13 cellular contexts compared by ENCODE assay signal in the genomic region with DNA sequence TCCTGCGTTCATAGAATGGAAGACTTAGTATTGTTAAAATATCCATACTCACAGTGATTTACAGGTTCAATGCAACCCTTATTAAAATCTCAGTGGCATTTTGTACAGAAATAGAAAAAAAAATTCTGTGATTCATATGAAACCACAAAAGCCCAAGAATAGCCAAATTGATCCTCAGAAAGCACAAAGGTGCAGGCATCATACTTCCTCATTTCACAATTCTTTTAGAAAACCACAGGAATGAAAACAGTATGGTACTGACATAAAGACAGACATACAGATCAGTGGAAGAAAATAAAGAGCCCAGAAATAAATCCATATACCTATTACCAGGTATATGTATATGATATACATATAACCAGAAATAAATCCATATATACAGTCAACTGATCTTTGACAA.
DNase-seq lines count a peak whose midpoint lies in the region; ATAC-seq and TF ChIP-seq lines count a peak whose summit lies in the region.
"Had no signal": no experiment of that assay in that cellular context is flagged by ENCODE, and none has a peak within 500 bp of the region (broad histone marks: within the 10 kb centered on the region; RNA-seq: fewer than 3 reads in every experiment).

No MANE protein-coding gene starts in this region.

- CTCF ChIA-PET in IMR-90 (lab: Yijun Ruan, JAX) (no interaction called here), A673 (lab: Charles Lee) (no interaction called here)

- H3K36me3 ChIP-seq in IMR-90 (ENCODE audit: control insufficient read depth, insufficient read depth, low read length) (no peaks in the 10 kb centered on the region), smooth muscle cell (ENCODE audit: low read depth) (no peaks in the 10 kb centered on the region), A673 (ENCODE audit: insufficient read depth, low read length, poor library complexity, severe bottlenecking) (no peaks in the 10 kb centered on the region)
- H3K36me3 ChIP-seq: neutrophil had no signal

- H4K20me1 ChIP-seq in IMR-90 (ENCODE audit: insufficient read depth, low read length), result peaks cover 3% of the 10 kb centered on the region; the same call in 1 of the 2 replicates
- no peaks in the 10 kb centered on the region for H4K20me1 ChIP-seq in smooth muscle cell (ENCODE audit: low read depth)

- H3K4me3 ChIP-seq in IMR-90 (ENCODE audit: insufficient read depth, low read depth, low read length) (no peak overlapping the region), fibroblast of mammary gland (ENCODE audit: control insufficient read depth, low read depth, low read length) (no peak overlapping the region), smooth muscle cell (no peak overlapping the region), A673 (ENCODE audit: low read depth, low read length, poor library complexity, severe bottlenecking) (no peak overlapping the region)

- H3K18ac ChIP-seq in IMR-90 (ENCODE audit: low read depth, low read length), result no peak overlapping the region

- H3K27ac ChIP-seq in IMR-90 (ENCODE audit: insufficient read depth, low read length) (no peak overlapping the region), smooth muscle cell (ENCODE audit: low read depth) (no peak overlapping the region), A673 (ENCODE audit: low read depth, low read length, poor library complexity, severe bottlenecking) (no peak overlapping the region)
- H3K27ac ChIP-seq: neutrophil had no signal

- H3K79me2 ChIP-seq in smooth muscle cell (ENCODE audit: low read depth), result no peaks in the 10 kb centered on the region

- POLR2A ChIA-PET in IMR-90 (lab: Charles Lee; ENCODE audit: unreplicated experiment), result no interaction called here
- POLR2A ChIA-PET in A673 (lab: Charles Lee; ENCODE audit: low non-redundant PET), result no interaction called here

- H3K4me2 ChIP-seq in IMR-90 (ENCODE audit: low read depth, low read length) (no peak overlapping the region), smooth muscle cell (no peak overlapping the region)

- H3K9me3 ChIP-seq in IMR-90 (ENCODE audit: control insufficient read depth, insufficient read depth, low read length), result no peaks in the 10 kb centered on the region
- H3K9me3 ChIP-seq in smooth muscle cell (replicated peaks; ENCODE audit: low read depth), result no peaks in the 10 kb centered on the region
- no peaks in the 10 kb centered on the region for H3K9me3 ChIP-seq in A673 (ENCODE audit: low read depth, low read length, poor library complexity, severe bottlenecking)
- H3K9me3 ChIP-seq: neutrophil had no signal

- no peak overlapping the region for H4K91ac ChIP-seq in IMR-90 (ENCODE audit: insufficient read depth, low read depth, low read length)

- H4K5ac ChIP-seq in IMR-90 (ENCODE audit: low read depth, low read length), result no peak overlapping the region

- no peaks in the 10 kb centered on the region for H3K79me1 ChIP-seq in IMR-90 (ENCODE audit: low read depth in 1 of 2, low read length in 2 of 2)

- no peaks in the 10 kb centered on the region for H3K4me1 ChIP-seq in IMR-90 (ENCODE audit: control insufficient read depth, insufficient read depth, low read length)
- no peaks in the 10 kb centered on the region for H3K4me1 ChIP-seq in smooth muscle cell (ENCODE audit: low read depth)
- H3K4me1 ChIP-seq in A673 (ENCODE audit: insufficient read depth, low read length, poor library complexity, severe bottlenecking), result no peaks in the 10 kb centered on the region

- WGBS in IMR-90 (ENCODE audit: extremely low coverage in 2 of 2, insufficient read length in 1 of 2), 2 experiments, result no CpG with 5 or more reads among the region's 1 CpG
- 90% methylated on average over 1 of the region's 1 CpG for WGBS in smooth muscle cell (ENCODE audit: low lambda C conversion rate)

- ATAC-seq in IMR-90 (ENCODE audit: low read depth) (no peak), GM21786 (IDR thresholded peaks at IDR 0.05; ENCODE audit: unreplicated experiment) (no peak), HG03159 (IDR thresholded peaks at IDR 0.05; ENCODE audit: unreplicated experiment) (no peak)

- H2BK20ac ChIP-seq in IMR-90 (ENCODE audit: low read depth, low read length), result no peak overlapping the region

- no peak overlapping the region for H3K56ac ChIP-seq in IMR-90 (ENCODE audit: extremely low read depth, insufficient read depth, low read length)

- dilution Hi-C loops in IMR-90 (cut with HindIII; ENCODE audit: low sequenced_read_pairs, unreplicated experiment), result no loop called here

- no peak overlapping the region for H2BK120ac ChIP-seq in IMR-90 (ENCODE audit: low read depth, low read length)

- no peak for TF ChIP-seq RAD21 in IMR-90 (IDR thresholded peaks at IDR 0.05; ENCODE audit: low read length)

- no peak overlapping the region for H3K4ac ChIP-seq in IMR-90 (ENCODE audit: low read depth, low read length)

- no peak overlapping the region for H3K9ac ChIP-seq in IMR-90 (ENCODE audit: low read depth, low read length)
- no peak overlapping the region for H3K9ac ChIP-seq in smooth muscle cell (ENCODE audit: low read depth)

- H3F3A ChIP-seq in smooth muscle cell (ENCODE audit: low read depth), result no peaks in the 10 kb centered on the region

- H2BK5ac ChIP-seq in IMR-90 (ENCODE audit: low read depth, low read length, poor library complexity, severe bottlenecking), result no peak overlapping the region

- in situ Hi-C loops in IMR-90 (cut with MboI; ENCODE audit: low sequenced_read_pairs) (no loop called here), SK-MEL-5 (cut with HindIII; ENCODE audit: low pct_unique_long_range_greater_than_20kb, low sequenced_read_pairs) (no loop called here)

- H3K14ac ChIP-seq in IMR-90 (replicated peaks; ENCODE audit: low read depth, low read length), result no peak overlapping the region

- no peak overlapping the region for H2AK5ac ChIP-seq in IMR-90 (ENCODE audit: low read depth, low read length)

- DNase-seq in AG08395 (ENCODE audit: low spot score) (peak; percentile 17), IMR-90 (peak; percentile 39), SK-MEL-5 (ENCODE audit: low read depth, low spot score) (peak; percentile 58), fibroblast of mammary gland (ENCODE audit: low read depth) (peak; percentile 86), smooth muscle cell (lab: John Stamatoyannopoulos, UW; ENCODE audit: unreplicated experiment) (no peak), A673 (ENCODE audit: low spot score) (no peak)
- DNase-seq: activated CD4-positive, CD25-positive, alpha-beta regulatory T cell; effector CD8-positive, alpha-beta T cell; hippocampal formation; SHP77 had no signal

- no peak for TF ChIP-seq CTCF in IMR-90 (conservative IDR thresholded peaks at IDR 0.05; ENCODE audit: low read depth, low read length)
- no peak for TF ChIP-seq CTCF in fibroblast of mammary gland (conservative IDR thresholded peaks at IDR 0.05; ENCODE audit: control insufficient read depth, insufficient read depth, low read depth, low read length)
- TF ChIP-seq CTCF in smooth muscle cell (IDR thresholded peaks at IDR 0.05; ENCODE audit: borderline replicate concordance, insufficient read depth, poor library complexity, severe bottlenecking), result no peak
- no peak for TF ChIP-seq CTCF in A673 (conservative IDR thresholded peaks at IDR 0.05; ENCODE audit: low read depth, low read length)

- intact Hi-C loops in IMR-90 (cut with micrococcal nuclease), result no loop called here
- intact Hi-C loops in A673 (cut with micrococcal nuclease; ENCODE audit: unreplicated experiment), result no loop called here

- H2AFZ ChIP-seq in IMR-90 (replicated peaks; ENCODE audit: low read length, poor library complexity) (no peak overlapping the region), smooth muscle cell (ENCODE audit: low read depth) (no peak overlapping the region)

- H4K8ac ChIP-seq in IMR-90 (ENCODE audit: low read depth in 2 of 2, low read length in 2 of 2), result no peak overlapping the region

- BruUV-seq in IMR-90 (replicated peaks; lab: Mats Ljungman, UMichigan), result no TSS peak
- BruUV-seq in A673 (replicated peaks; lab: Mats Ljungman, UMichigan), result no TSS peak

- TF ChIP-seq POLR2A in IMR-90 (IDR thresholded peaks at IDR 0.05; ENCODE audit: low read depth, low read length), result no peak

- no peak overlapping the region for H2BK15ac ChIP-seq in IMR-90 (ENCODE audit: low read depth, low read length)

- H3K27me3 ChIP-seq in IMR-90 (ENCODE audit: control insufficient read depth, insufficient read depth, low read length) (no peaks in the 10 kb centered on the region; the same call in 1 of the 2 replicates), smooth muscle cell (ENCODE audit: low read depth) (no peaks in the 10 kb centered on the region), A673 (replicated peaks; ENCODE audit: insufficient read depth, low read depth, low read length, poor library complexity) (no peaks in the 10 kb centered on the region)

- H3K23ac ChIP-seq in IMR-90 (ENCODE audit: low read depth, low read length), result no peak overlapping the region

- no peak overlapping the region for H2AK9ac ChIP-seq in IMR-90 (replicated peaks; ENCODE audit: low read depth, low read length, poor library complexity)

- no peaks in the 10 kb centered on the region for H3K9me1 ChIP-seq in IMR-90 (ENCODE audit: insufficient read depth, low read length)

TF ChIP-seq in IMR-90, 13 proteins besides CTCF, POLR2A, EP300 and RAD21:
- no peak for TF ChIP-seq RFX5 (IDR thresholded peaks at IDR 0.05; ENCODE audit: low read depth, low read length)
- peak; percentile 28; the same call in 1 of the 2 replicates for TF ChIP-seq CEBPB (IDR thresholded peaks at IDR 0.05; ENCODE audit: low read depth, low read length)

Comparison
In these comparisons a context has a peak if more than half of its experiments do, and no peak if none do; other contexts are left out.
1. DNase-seq: peak in AG08395 (single experiment), IMR-90 (single experiment), SK-MEL-5 (single experiment) and fibroblast of mammary gland (single experiment); none in smooth muscle cell (single experiment) and A673 (single experiment).